6 cellular contexts compared by ENCODE assay signal in the genomic region with DNA sequence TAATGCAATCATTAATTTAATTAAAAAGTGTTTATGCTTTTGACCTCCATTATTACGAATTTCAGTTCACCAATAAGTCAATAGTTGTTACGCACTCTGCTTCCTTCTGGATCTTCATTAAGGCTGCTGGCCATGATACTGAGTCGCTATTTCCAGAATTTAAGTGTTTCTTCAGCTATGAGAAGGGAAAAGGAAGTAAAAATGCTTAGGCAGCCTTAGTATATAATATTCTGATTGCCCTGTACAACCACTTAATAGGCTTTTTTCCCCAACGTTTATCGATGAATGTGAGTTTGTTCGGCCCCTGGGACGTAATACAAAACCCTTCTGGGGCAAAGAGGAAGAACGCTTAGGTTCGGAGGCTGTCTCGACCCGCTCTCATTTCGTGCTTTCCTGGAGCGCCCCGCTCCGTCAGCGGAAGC. TPM values are rescaled to one million over a fixed set of nuclear protein-coding genes. Genes with fewer than 3 reads are reported as not detected.
DNase-seq lines count a peak whose midpoint lies in the region; ATAC-seq, FAIRE-seq and TF ChIP-seq lines count a peak whose summit lies in the region.

No MANE protein-coding gene starts in this region.

- no peaks in the 10 kb centered on the region for H3K9me3 ChIP-seq in SJSA1 (replicated peaks)
- H3K9me3 ChIP-seq in left ventricle myocardium inferior (replicated peaks): no peaks in the 10 kb centered on the region

- H3K4me3 ChIP-seq in SJSA1: peak overlapping the region; percentile 76
- peak overlapping the region; percentile 94 for H3K4me3 ChIP-seq in left ventricle myocardium inferior

- ATAC-seq in HG03196 (IDR thresholded peaks at IDR 0.05; ENCODE audit: unreplicated experiment) (no peak), GM21390 (IDR thresholded peaks at IDR 0.05; ENCODE audit: unreplicated experiment) (no peak)

- TF ChIP-seq CTCF in left ventricle myocardium inferior (IDR thresholded peaks at IDR 0.05; ENCODE audit: borderline replicate concordance): no peak

- H3K27ac ChIP-seq in SJSA1 (peak overlapping the region; percentile 80), left ventricle myocardium inferior (replicated peaks) (peak overlapping the region; percentile 99)

- H3K27me3 ChIP-seq in SJSA1 (replicated peaks) (no peaks in the 10 kb centered on the region), left ventricle myocardium inferior (ENCODE audit: low read depth) (no peaks in the 10 kb centered on the region)

- peak; percentile 73 for FAIRE-seq in urothelium cell line (lab: Jason Lieb, UNC)

- H3K36me3 ChIP-seq in SJSA1: peaks cover 12% of the 10 kb centered on the region
- peaks cover 26% of the 10 kb centered on the region for H3K36me3 ChIP-seq in left ventricle myocardium inferior

- intact Hi-C loops in left ventricle myocardium inferior (cut with micrococcal nuclease): no loop called here

- H3K4me1 ChIP-seq in SJSA1 (replicated peaks): peaks cover 6% of the 10 kb centered on the region
- H3K4me1 ChIP-seq in left ventricle myocardium inferior: peaks cover 57% of the 10 kb centered on the region

- DNase-seq in GM19238 (ENCODE audit: insufficient read length, low spot score): peak; percentile 44
- DNase-seq in SJSA1 (ENCODE audit: low read depth in 1 of 2, low spot score in 2 of 2): no peak
- no peak for DNase-seq in left ventricle myocardium inferior
- DNase-seq in urothelium cell line (ENCODE audit: low spot score): no peak

RNA-seq across cellular contexts. Expression of a gene that starts 0.6 kb away (rescaled TPM):
- 9.5 and 12.9 TPM in 2 replicates for total RNA-seq in SJSA1 (2014; rRNA removed; shearing (Covaris generic))
- total RNA-seq in left ventricle myocardium inferior: 19.9 TPM

RNA-seq across cellular contexts. Expression of a gene that starts 1.3 kb away (rescaled TPM):
- 6.5 and 14.9 TPM in 2 replicates for total RNA-seq in SJSA1 (2014; rRNA removed; shearing (Covaris generic))
- total RNA-seq in left ventricle myocardium inferior: 12.5 TPM

RNA-seq across cellular contexts. Expression of a gene that starts 18.5 kb away (rescaled TPM):
- total RNA-seq in SJSA1 (2014; rRNA removed; shearing (Covaris generic)): not detected in 2 replicates
- 219 TPM for total RNA-seq in left ventricle myocardium inferior

RNA-seq across cellular contexts. Expression of a gene that starts 29.2 kb away (rescaled TPM):
- not detected in 2 replicates for total RNA-seq in SJSA1 (2014; rRNA removed; shearing (Covaris generic))
- total RNA-seq in left ventricle myocardium inferior: not detected

RNA-seq across cellular contexts. Expression of a gene that starts 32.5 kb away (rescaled TPM):
- total RNA-seq in SJSA1 (2014; rRNA removed; shearing (Covaris generic)): 0.47 TPM in 1 of 2 replicates, not detected in the other
- 0.27 TPM for total RNA-seq in left ventricle myocardium inferior

Comparison
In these comparisons a context has a peak if more than half of its experiments do, and no peak if none do; other contexts are left out.
1. RNA of a gene that starts 18.5 kb away (total RNA-seq): 219 TPM in left ventricle myocardium inferior (single experiment); not detected in SJSA1; every median in the first group is over 100 times any median in the second.